Comparison of ENCODE assay signal across 21 cellular contexts in genomic region chr3:13887746-13888300, GRCh38. TPM values are rescaled to one million over a fixed set of nuclear protein-coding genes. Genes with fewer than 3 reads are reported as not detected.
DNase-seq lines count a peak whose midpoint lies in the region; ATAC-seq and TF ChIP-seq lines count a peak whose summit lies in the region.
"Had no signal": no experiment of that assay in that cellular context is flagged by ENCODE, and none has a peak within 500 bp of the region (broad histone marks: within the 10 kb centered on the region; RNA-seq: fewer than 3 reads in every experiment).

No MANE protein-coding gene starts in this region.

- H3K27me3 ChIP-seq in esophagus muscularis mucosa, result peaks cover 0 to 38% (median 0%) of the 10 kb centered on the region in 4 donors
- H3K27me3 ChIP-seq in osteoblast (ENCODE audit: insufficient read depth, low read length), result no peaks in the 10 kb centered on the region

- no peak for TF ChIP-seq CTCF in esophagus muscularis mucosa (IDR thresholded peaks at IDR 0.05)
- no peak for TF ChIP-seq CTCF in osteoblast (IDR thresholded peaks at IDR 0.05; ENCODE audit: extremely low read depth, low read depth, low read length)

- no peaks in the 10 kb centered on the region for H4K20me1 ChIP-seq in osteoblast (ENCODE audit: insufficient read depth, low read length)
- H4K20me1 ChIP-seq: BLaER1 treated with 17β-estradiol and CSF1 and Interleukin-3, amounts not matched to agents 10 nM and 100 nM had no signal

- H3K4me3 Mint-ChIP-seq in activated CD8-positive, alpha-beta memory T cell treated with anti-CD3 and anti-CD28 coated beads, Interleukin-2, amount 10 ng/mL, durations not matched to agents 7 days and 5 days, result no peak overlapping the region
- H3K4me3 Mint-ChIP-seq: CD4-positive, alpha-beta memory T cell had no signal

- CTCF ChIA-PET in activated CD8-positive, alpha-beta memory T cell treated with anti-CD3 and anti-CD28 coated beads, Interleukin-2, amount 10 ng/mL, durations not matched to agents 7 days and 5 days (lab: Charles Lee), result interaction anchor here (0.8 to 14.5 kb wide), 3 partner anchors 9 to 238 kb away, joined by 3 to 205 read pairs (median 18); no protein-coding TSS in a partner anchor

- ATAC-seq in activated CD8-positive, alpha-beta memory T cell treated with anti-CD3 and anti-CD28 coated beads, Interleukin-2, amount 10 ng/mL, durations not matched to agents 7 days and 5 days, result no peak
- no peak for ATAC-seq in HG02970 (IDR thresholded peaks at IDR 0.05; ENCODE audit: low FRiP score, unreplicated experiment)
- ATAC-seq: GM12878 had no signal

- peaks cover 22% of the 10 kb centered on the region for H3K27me3 Mint-ChIP-seq in activated CD8-positive, alpha-beta memory T cell treated with anti-CD3 and anti-CD28 coated beads, Interleukin-2, amount 10 ng/mL, durations not matched to agents 7 days and 5 days

- H3K4me3 ChIP-seq in esophagus muscularis mucosa, result no peak overlapping the region
- no peak overlapping the region for H3K4me3 ChIP-seq in osteoblast (ENCODE audit: insufficient read depth, low read length)
- H3K4me3 ChIP-seq: BLaER1 treated with 17β-estradiol and CSF1 and Interleukin-3, amounts not matched to agents 10 nM and 100 nM; GM12878 had no signal

- no peaks in the 10 kb centered on the region for H3K4me1 ChIP-seq in esophagus muscularis mucosa
- H3K4me1 ChIP-seq in osteoblast (ENCODE audit: insufficient read depth, low read length), result no peaks in the 10 kb centered on the region

- no peak overlapping the region for H2AFZ ChIP-seq in osteoblast (ENCODE audit: low read length)

- TF ChIP-seq EP300 in esophagus muscularis mucosa (IDR thresholded peaks at IDR 0.05), result no peak

- H3K4me1 Mint-ChIP-seq in activated CD8-positive, alpha-beta memory T cell treated with anti-CD3 and anti-CD28 coated beads, Interleukin-2, amount 10 ng/mL, durations not matched to agents 7 days and 5 days, result peaks cover 18% of the 10 kb centered on the region

- no peaks in the 10 kb centered on the region for H3K9me3 Mint-ChIP-seq in activated CD8-positive, alpha-beta memory T cell treated with anti-CD3 and anti-CD28 coated beads, Interleukin-2, amount 10 ng/mL, durations not matched to agents 7 days and 5 days (ENCODE audit: low read depth)

- 64% methylated on average over 5 of the region's 5 CpGs for WGBS in esophagus muscularis mucosa

- TF ChIP-seq POLR2A in esophagus muscularis mucosa (IDR thresholded peaks at IDR 0.05; ENCODE audit: low read depth), result no peak

- intact Hi-C loops in esophagus muscularis mucosa (cut with DNase I), result loop anchor here (10.0 kb wide), 1 partner anchor 393 kb away; no protein-coding TSS in a partner anchor

- DNase-seq in activated CD8-positive, alpha-beta memory T cell treated with anti-CD3 and anti-CD28 coated beads, Interleukin-2, amount 10 ng/mL, durations not matched to agents 7 days and 5 days, result peak; percentile 23
- no peak for DNase-seq in activated CD8-positive, alpha-beta memory T cell treated with anti-CD3 and anti-CD28 coated beads for 24 hours
- peak; percentile 85 for DNase-seq in esophagus muscularis mucosa (ENCODE audit: extremely low spot score)
- peak; percentile 58 for DNase-seq in osteoblast (ENCODE audit: insufficient read length, low spot score, missing footprints)
- no peak for DNase-seq in HK-2 (ENCODE audit: unreplicated experiment)
- DNase-seq in stimulated activated naive CD4-positive, alpha-beta T cell treated with Interleukin-2 at 50 U/mL for 16 hours (lab: John Stamatoyannopoulos, UW), result no peak
- DNase-seq: 8988T; CD4-positive, alpha-beta memory T cell; DND-41; KBM-7; MM.1S; NCI-H1048; NCI-H1417 treated with DMSO at 0.1 percent for 48 hours; NCI-H187; NCI-H446; NCI-H526; SHP77 had no signal

- no peaks in the 10 kb centered on the region for H3K36me3 ChIP-seq in esophagus muscularis mucosa
- H3K36me3 ChIP-seq in osteoblast (ENCODE audit: insufficient read depth, low read length), result no peaks in the 10 kb centered on the region
- H3K36me3 ChIP-seq: BLaER1 treated with 17β-estradiol and CSF1 and Interleukin-3, amounts not matched to agents 10 nM and 100 nM had no signal

- H3K4me2 ChIP-seq in osteoblast (ENCODE audit: insufficient read depth, low read length), result no peak overlapping the region
- H3K4me2 ChIP-seq: BLaER1 treated with 17β-estradiol and CSF1 and Interleukin-3, amounts not matched to agents 10 nM and 100 nM had no signal

- H3K36me3 Mint-ChIP-seq in activated CD8-positive, alpha-beta memory T cell treated with anti-CD3 and anti-CD28 coated beads, Interleukin-2, amount 10 ng/mL, durations not matched to agents 7 days and 5 days, result no peaks in the 10 kb centered on the region
- H3K36me3 Mint-ChIP-seq: CD4-positive, alpha-beta memory T cell had no signal

- H3K27ac Mint-ChIP-seq in activated CD8-positive, alpha-beta memory T cell treated with anti-CD3 and anti-CD28 coated beads, Interleukin-2, amount 10 ng/mL, durations not matched to agents 7 days and 5 days, result no peak overlapping the region

- no peaks in the 10 kb centered on the region for H3K79me2 ChIP-seq in osteoblast (ENCODE audit: insufficient read depth, low read length)

- no peak overlapping the region for H3K27ac ChIP-seq in esophagus muscularis mucosa (replicated peaks in 1 of 4)
- H3K27ac ChIP-seq in osteoblast (ENCODE audit: low read depth, low read length), result no peak overlapping the region
- H3K27ac ChIP-seq: BLaER1 treated with 17β-estradiol and CSF1 and Interleukin-3, amounts not matched to agents 10 nM and 100 nM had no signal

- H3K9me3 ChIP-seq in esophagus muscularis mucosa (no peaks in the 10 kb centered on the region), osteoblast (ENCODE audit: low read depth, low read length) (no peaks in the 10 kb centered on the region)

RNA-seq across cellular contexts. Expression of gene WNT7A, which starts 8.0 kb away (rescaled TPM):
- not detected for total RNA-seq in activated CD8-positive, alpha-beta memory T cell treated with anti-CD3 and anti-CD28 coated beads, Interleukin-2, amount 10 ng/mL, durations not matched to agents 7 days and 5 days
- total RNA-seq in esophagus muscularis mucosa (not detected), osteoblast (not detected in 2 replicates)
- total RNA-seq: HT-29 had no signal

Comparison
In these comparisons a context has a peak if more than half of its experiments do, and no peak if none do; other contexts are left out.
1. DNase-seq: peak in activated CD8-positive, alpha-beta memory T cell treated with anti-CD3 and anti-CD28 coated beads, Interleukin-2, amount 10 ng/mL, durations not matched to agents 7 days and 5 days (single experiment), esophagus muscularis mucosa (single experiment) and osteoblast (single experiment); none in activated CD8-positive, alpha-beta memory T cell treated with anti-CD3 and anti-CD28 coated beads for 24 hours (single experiment), HK-2 (single experiment) and stimulated activated naive CD4-positive, alpha-beta T cell treated with Interleukin-2 at 50 U/mL for 16 hours (single experiment).